8 cellular contexts compared by ENCODE assay signal in genomic region chr1:85708826-85709222, GRCh38. TPM values are rescaled to one million over a fixed set of nuclear protein-coding genes. Genes with fewer than 3 reads are reported as not detected.
DNase-seq lines count a peak whose midpoint lies in the region; ATAC-seq and TF ChIP-seq lines count a peak whose summit lies in the region.

No MANE protein-coding gene starts in this region.

- no peak overlapping the region for H2BK5ac ChIP-seq in mesenchymal stem cell (ENCODE audit: low read depth, low read length, poor library complexity, severe bottlenecking)

- H2AFZ ChIP-seq in mesenchymal stem cell (ENCODE audit: low read depth, low read length) = no peak overlapping the region

- ATAC-seq in heart right ventricle (peak in 4 of 8 donors; percentile 9 to 35 (median 14)), left cardiac atrium (no peak), GM21786 (IDR thresholded peaks at IDR 0.05; ENCODE audit: unreplicated experiment) (no peak)

- TF ChIP-seq POLR2A in breast epithelium (IDR thresholded peaks at IDR 0.05) (no peak), vagina (IDR thresholded peaks at IDR 0.05) (no peak)

- DNase-seq in heart right ventricle (no peak), left cardiac atrium (no peak), breast epithelium (ENCODE audit: low spot score in 2 of 2) (no peak), mesenchymal stem cell (no peak), vagina (ENCODE audit: extremely low spot score in 2 of 2) (no peak), A172 (ENCODE audit: low spot score) (no peak)
- DNase-seq in activated CD4-positive, CD25-positive, alpha-beta regulatory T cell (lab: John Stamatoyannopoulos, UW) = no peak

- peaks cover 0 to 25% (median 20%) of the 10 kb centered on the region in 9 donors for H3K36me3 ChIP-seq in heart right ventricle
- H3K36me3 ChIP-seq in breast epithelium = no peaks in the 10 kb centered on the region
- H3K36me3 ChIP-seq in mesenchymal stem cell (ENCODE audit: control insufficient read depth in 1 of 2, insufficient read depth in 2 of 2, low read depth in 1 of 2, low read length in 2 of 2) = peaks cover 5 to 24% of the 10 kb centered on the region in 2 experiments
- H3K36me3 ChIP-seq in vagina = peaks cover 0 to 12% of the 10 kb centered on the region in 2 donors

- H4K91ac ChIP-seq in mesenchymal stem cell (ENCODE audit: low read length) = peak overlapping the region; percentile 73

- peak overlapping the region; percentile 96 for H3K9ac ChIP-seq in mesenchymal stem cell (ENCODE audit: low read length)

- no peaks in the 10 kb centered on the region for H3K79me1 ChIP-seq in mesenchymal stem cell (replicated peaks; ENCODE audit: low read length, poor library complexity, severe bottlenecking)

- peak overlapping the region; percentile 62 to 91 (median 77) for H3K4me3 ChIP-seq in heart right ventricle
- peak overlapping the region; percentile 71 to 81 (median 81) for H3K4me3 ChIP-seq in breast epithelium
- peak overlapping the region in 1 of 2 experiments; percentile 98 for H3K4me3 ChIP-seq in mesenchymal stem cell (ENCODE audit: insufficient read depth in 1 of 2, low read depth in 1 of 2, low read length in 2 of 2)
- peak overlapping the region; percentile 87 to 89 for H3K4me3 ChIP-seq in vagina

- TF ChIP-seq CTCF in heart right ventricle (IDR thresholded peaks at IDR 0.05) = no peak
- no peak for TF ChIP-seq CTCF in breast epithelium (IDR thresholded peaks at IDR 0.05)
- no peak for TF ChIP-seq CTCF in vagina (IDR thresholded peaks at IDR 0.05)

- no peak overlapping the region for H2BK12ac ChIP-seq in mesenchymal stem cell (ENCODE audit: low read length in 2 of 2)

- H3K27me3 ChIP-seq in heart right ventricle = no peaks in the 10 kb centered on the region
- no peaks in the 10 kb centered on the region for H3K27me3 ChIP-seq in breast epithelium
- no peaks in the 10 kb centered on the region for H3K27me3 ChIP-seq in mesenchymal stem cell (ENCODE audit: control insufficient read depth in 1 of 2, insufficient read depth in 1 of 2, low read length in 2 of 2)
- H3K27me3 ChIP-seq in vagina = no peaks in the 10 kb centered on the region

- intact Hi-C loops in heart right ventricle (cut with DNase I) = loop anchor here in 2 of 10 donors (2.0 to 10.0 kb wide), 3 partner anchors 132 to 796 kb away; no protein-coding TSS in a partner anchor
- intact Hi-C loops in left cardiac atrium (cut with DNase I) = no loop called here
- intact Hi-C loops in breast epithelium (cut with DNase I; ENCODE audit: low total_unique reads) = no loop called here
- intact Hi-C loops in vagina (cut with DNase I) = no loop called here

- H3K18ac ChIP-seq in mesenchymal stem cell (ENCODE audit: low read depth in 1 of 2, low read length in 2 of 2) = no peak overlapping the region

- 84% methylated on average over 6 of the region's 6 CpGs for WGBS in heart right ventricle, 2 donors
- 89% methylated on average over 5 of the region's 6 CpGs for WGBS in mesenchymal stem cell

- peak overlapping the region; percentile 73 to 98 (median 90) for H3K27ac ChIP-seq in heart right ventricle
- H3K27ac ChIP-seq in breast epithelium = peak overlapping the region; percentile 90 to 94
- H3K27ac ChIP-seq in mesenchymal stem cell (ENCODE audit: low read length, poor library complexity, severe bottlenecking) = peak overlapping the region; percentile 89
- peak overlapping the region; percentile 87 for H3K27ac ChIP-seq in vagina

- H4K8ac ChIP-seq in mesenchymal stem cell (ENCODE audit: low read length) = peak overlapping the region; percentile 97

- no peak overlapping the region for H3K14ac ChIP-seq in mesenchymal stem cell (ENCODE audit: low read length in 2 of 2)

- H3K23ac ChIP-seq in mesenchymal stem cell (ENCODE audit: low read length in 2 of 2) = no peak overlapping the region

- peaks cover 0 to 25% (median 16%) of the 10 kb centered on the region in 9 donors for H3K4me1 ChIP-seq in heart right ventricle
- peaks cover 0 to 10% of the 10 kb centered on the region in 2 donors for H3K4me1 ChIP-seq in breast epithelium
- peaks cover 4% of the 10 kb centered on the region for H3K4me1 ChIP-seq in mesenchymal stem cell (ENCODE audit: control insufficient read depth, insufficient read depth, low read depth, low read length)
- H3K4me1 ChIP-seq in vagina = peaks cover 30% of the 10 kb centered on the region

- H3K9me3 ChIP-seq in heart right ventricle = peaks cover 0 to 1% (median 0%) of the 10 kb centered on the region in 11 donors
- H3K9me3 ChIP-seq in breast epithelium = no peaks in the 10 kb centered on the region
- peaks cover under 1% of the 10 kb centered on the region for H3K9me3 ChIP-seq in mesenchymal stem cell (ENCODE audit: control insufficient read depth, low read length)
- H3K9me3 ChIP-seq in vagina = no peaks in the 10 kb centered on the region

- no peak overlapping the region for H2BK120ac ChIP-seq in mesenchymal stem cell (ENCODE audit: low read depth, low read length)

- no peak overlapping the region for H2AK5ac ChIP-seq in mesenchymal stem cell (ENCODE audit: low read length, severe bottlenecking)

- H3K4ac ChIP-seq in mesenchymal stem cell (ENCODE audit: low read depth in 1 of 2, low read length in 2 of 2) = peak overlapping the region; percentile 5 to 66

- H3K4me2 ChIP-seq in mesenchymal stem cell (ENCODE audit: low read length, poor library complexity, severe bottlenecking) = peak overlapping the region; percentile 64

- no peak overlapping the region for H2BK15ac ChIP-seq in mesenchymal stem cell (ENCODE audit: low read depth, poor library complexity, severe bottlenecking)

RNA-seq across cellular contexts. Expression of gene ZNHIT6, which starts 0.6 kb away (rescaled TPM):
- 10 to 100 TPM in 6 of 10 donors, 1 to 10 TPM in 4; 8.7 to 12.8 (median 10.5) TPM for total RNA-seq in heart right ventricle
- 10 to 100 TPM in 1 of 2 donors, 1 to 10 TPM in 1; 6.0 to 10.6 TPM for polyA plus RNA-seq in heart right ventricle
- total RNA-seq in left cardiac atrium = 10 to 100 TPM in 1 of 2 donors, 1 to 10 TPM in 1; 8.3 to 13.3 TPM
- 10 to 100 TPM; 13.8 to 18.1 (median 15.4) TPM for total RNA-seq in breast epithelium
- polyA plus RNA-seq in mesenchymal stem cell (2013, experiment 1 of 2) = 22.7 TPM
- 22.7 TPM for polyA plus RNA-seq in mesenchymal stem cell (2013, experiment 2 of 2)
- 12.0 TPM for total RNA-seq in vagina
- total RNA-seq in A172 (2014; rRNA removed; shearing (Covaris generic)) = 7.3 and 7.7 TPM in 2 replicates
